In the genomic region with DNA sequence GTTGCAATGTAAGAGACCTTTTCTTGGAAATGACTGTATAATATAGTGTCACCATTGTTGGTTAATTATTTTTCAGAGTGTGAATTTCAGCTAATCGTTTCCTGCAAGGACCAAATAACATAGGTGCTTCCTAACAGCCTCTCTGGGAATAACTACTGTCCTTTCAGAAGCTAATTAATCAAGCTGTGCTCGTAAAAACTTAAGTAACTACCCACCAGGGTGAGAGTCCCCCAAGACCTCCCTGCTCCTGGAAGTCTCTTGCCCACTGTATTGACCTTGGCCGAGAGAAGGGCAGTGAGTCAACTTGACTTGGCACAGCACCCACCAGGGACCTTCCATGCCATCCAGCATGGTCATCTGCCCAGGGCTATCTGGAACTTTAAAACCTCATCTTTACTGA, we compare ENCODE assay signal across 29 cellular contexts.
"Had no signal": no experiment of that assay in that cellular context is flagged by ENCODE, and none has a peak within 500 bp of the region (broad histone marks: within the 10 kb centered on the region; RNA-seq: fewer than 3 reads in every experiment).

No MANE protein-coding gene starts in this region.

- H3K36me3 ChIP-seq: brain microvascular endothelial cell, esophagus muscularis mucosa, gastrocnemius medialis, heart left ventricle had no signal

- H3K4me3 ChIP-seq: coronary artery, dorsolateral prefrontal cortex, esophagus muscularis mucosa, gastrocnemius medialis, heart left ventricle had no signal

- H3K4me1 Mint-ChIP-seq: activated CD4-positive, alpha-beta memory T cell treated with anti-CD3 and anti-CD28 coated beads, Interleukin-2, amount 10 ng/mL, durations not matched to agents 7 days and 5 days; activated CD4-positive, alpha-beta T cell treated with anti-CD3 and anti-CD28 coated beads, Interleukin-2, amount 10 ng/mL, durations not matched to agents 7 days and 5 days; activated naive CD4-positive, alpha-beta T cell treated with anti-CD3 and anti-CD28 coated beads, Interleukin-2, amount 10 ng/mL, durations not matched to agents 7 days and 5 days; activated naive CD8-positive, alpha-beta T cell treated with anti-CD3 and anti-CD28 coated beads, Interleukin-2, amount 10 ng/mL, durations not matched to agents 7 days and 5 days; central memory CD8-positive, alpha-beta T cell had no signal

- H3K27me3 Mint-ChIP-seq: activated CD4-positive, alpha-beta T cell treated with anti-CD3 and anti-CD28 coated beads, Interleukin-2, amount 10 ng/mL, durations not matched to agents 7 days and 5 days; activated naive CD4-positive, alpha-beta T cell treated with anti-CD3 and anti-CD28 coated beads, Interleukin-2, amount 10 ng/mL, durations not matched to agents 7 days and 5 days; dendritic cell treated with granulocyte-macrophage colony-stimulating factor and Interleukin-4, amounts not matched to agents 40 ng/mL and 50 ng/mL, for 4 days had no signal

- H3K36me3 Mint-ChIP-seq: activated naive CD4-positive, alpha-beta T cell treated with anti-CD3 and anti-CD28 coated beads, Interleukin-2, amount 10 ng/mL, durations not matched to agents 7 days and 5 days; activated naive CD8-positive, alpha-beta T cell treated with anti-CD3 and anti-CD28 coated beads, Interleukin-2, amount 10 ng/mL, durations not matched to agents 7 days and 5 days had no signal

- DNase-seq: activated CD4-positive, alpha-beta memory T cell treated with anti-CD3 and anti-CD28 coated beads, Interleukin-2, amount 10 ng/mL, durations not matched to agents 7 days and 5 days; activated CD4-positive, alpha-beta T cell treated with anti-CD3 and anti-CD28 coated beads for 1 hour; activated CD4-positive, alpha-beta T cell treated with anti-CD3 and anti-CD28 coated beads for 4 hours; activated CD4-positive, alpha-beta T cell treated with anti-CD3 and anti-CD28 coated beads, Interleukin-2, amount 10 ng/mL, durations not matched to agents 7 days and 5 days; activated CD4-positive, alpha-beta T cell treated with anti-CD3 and anti-CD28 coated beads, Interleukin-2, amount 50 U/mL, for 4 hours; activated CD8-positive, alpha-beta memory T cell treated with anti-CD3 and anti-CD28 coated beads, Interleukin-2, amount 50 U/mL, for 48 hours; activated gamma-delta T cell; activated naive CD4-positive, alpha-beta T cell; activated naive CD4-positive, alpha-beta T cell treated with anti-CD3 and anti-CD28 coated beads, Interleukin-2, amount 10 ng/mL, durations not matched to agents 7 days and 5 days; activated naive CD8-positive, alpha-beta T cell treated with anti-CD3 and anti-CD28 coated beads, Interleukin-2, amount 10 ng/mL, durations not matched to agents 7 days and 5 days; activated T-cell treated with anti-CD3 and anti-CD28 coated beads for 4 hours; activated T-cell treated with anti-CD3 and anti-CD28 coated beads, Interleukin-2, amount 50 U/mL, for 24 hours; activated T-cell treated with anti-CD3 and anti-CD28 coated beads, Interleukin-2, amount 50 U/mL, for 72 hours; amniotic stem cell; anterior cingulate cortex; brain microvascular endothelial cell; dorsolateral prefrontal cortex; effector memory CD4-positive, alpha-beta T cell; erythroblast; foreskin keratinocyte; gastrocnemius medialis; glutamatergic neuron; heart left ventricle; T-helper 2 cell had no signal

- H3K27me3 ChIP-seq: brain microvascular endothelial cell, foreskin keratinocyte had no signal

- H3K4me1 ChIP-seq: esophagus muscularis mucosa, foreskin keratinocyte, gastrocnemius medialis, heart left ventricle had no signal

- H3K27ac ChIP-seq: brain microvascular endothelial cell, coronary artery, dorsolateral prefrontal cortex, esophagus muscularis mucosa, foreskin keratinocyte, gastrocnemius medialis, heart left ventricle had no signal

- H3K4me3 Mint-ChIP-seq: activated CD4-positive, alpha-beta memory T cell treated with anti-CD3 and anti-CD28 coated beads, Interleukin-2, amount 10 ng/mL, durations not matched to agents 7 days and 5 days; activated CD4-positive, alpha-beta T cell treated with anti-CD3 and anti-CD28 coated beads, Interleukin-2, amount 10 ng/mL, durations not matched to agents 7 days and 5 days; activated naive CD4-positive, alpha-beta T cell treated with anti-CD3 and anti-CD28 coated beads, Interleukin-2, amount 10 ng/mL, durations not matched to agents 7 days and 5 days; activated naive CD8-positive, alpha-beta T cell treated with anti-CD3 and anti-CD28 coated beads, Interleukin-2, amount 10 ng/mL, durations not matched to agents 7 days and 5 days; activated T-cell treated with anti-CD3 and anti-CD28 coated beads, Interleukin-2, amount 50 U/mL, for 24 hours; activated T-cell treated with anti-CD3 and anti-CD28 coated beads, Interleukin-2, amount 50 U/mL, for 72 hours; central memory CD8-positive, alpha-beta T cell; dendritic cell treated with granulocyte-macrophage colony-stimulating factor and Interleukin-4, amounts not matched to agents 40 ng/mL and 50 ng/mL, for 4 days had no signal

- H3K9me3 Mint-ChIP-seq: activated CD4-positive, alpha-beta memory T cell treated with anti-CD3 and anti-CD28 coated beads, Interleukin-2, amount 10 ng/mL, durations not matched to agents 7 days and 5 days; activated CD4-positive, alpha-beta T cell treated with anti-CD3 and anti-CD28 coated beads, Interleukin-2, amount 10 ng/mL, durations not matched to agents 7 days and 5 days; activated naive CD4-positive, alpha-beta T cell treated with anti-CD3 and anti-CD28 coated beads, Interleukin-2, amount 10 ng/mL, durations not matched to agents 7 days and 5 days had no signal

- H3K27ac Mint-ChIP-seq: activated CD4-positive, alpha-beta memory T cell treated with anti-CD3 and anti-CD28 coated beads, Interleukin-2, amount 10 ng/mL, durations not matched to agents 7 days and 5 days; activated CD4-positive, alpha-beta T cell treated with anti-CD3 and anti-CD28 coated beads, Interleukin-2, amount 10 ng/mL, durations not matched to agents 7 days and 5 days; activated naive CD4-positive, alpha-beta T cell treated with anti-CD3 and anti-CD28 coated beads, Interleukin-2, amount 10 ng/mL, durations not matched to agents 7 days and 5 days; activated naive CD4-positive, alpha-beta T cell treated with anti-CD3 and anti-CD28 coated beads, Interleukin-2, amount 50 U/mL, for 72 hours; activated naive CD8-positive, alpha-beta T cell treated with anti-CD3 and anti-CD28 coated beads, Interleukin-2, amount 10 ng/mL, durations not matched to agents 7 days and 5 days; activated T-cell treated with anti-CD3 and anti-CD28 coated beads, Interleukin-2, amount 50 U/mL, for 24 hours; activated T-cell treated with anti-CD3 and anti-CD28 coated beads, Interleukin-2, amount 50 U/mL, for 72 hours; dendritic cell treated with granulocyte-macrophage colony-stimulating factor and Interleukin-4, amounts not matched to agents 40 ng/mL and 50 ng/mL, for 4 days had no signal

- ATAC-seq: activated naive CD4-positive, alpha-beta T cell treated with anti-CD3 and anti-CD28 coated beads, Interleukin-2, amount 50 U/mL, for 72 hours; activated T-cell treated with anti-CD3 and anti-CD28 coated beads, Interleukin-2, amount 50 U/mL, for 72 hours; foreskin keratinocyte; gastrocnemius medialis; heart left ventricle had no signal
